In the genomic region with DNA sequence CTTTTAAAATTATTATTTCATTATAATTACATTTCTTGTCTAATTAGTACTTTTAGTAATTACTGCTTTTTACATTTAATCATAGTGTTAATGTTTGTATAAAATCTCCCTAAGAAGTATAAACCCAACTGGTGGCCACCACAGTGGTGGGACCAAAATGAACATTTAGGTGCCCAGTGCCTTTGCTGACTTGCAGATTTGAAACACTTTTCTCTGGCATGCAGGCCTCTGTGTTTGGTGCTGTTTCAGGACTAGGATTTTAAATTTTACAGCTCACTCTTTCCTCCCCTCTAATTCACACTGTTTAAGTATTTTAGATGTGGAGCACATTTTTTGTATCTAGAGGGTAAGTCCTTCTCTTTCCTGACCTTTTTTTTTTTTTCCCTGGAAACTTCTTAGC, we compare ENCODE assay signal across 12 cellular contexts. TPM values are rescaled to one million over a fixed set of nuclear protein-coding genes. Genes with fewer than 3 reads are reported as not detected.
DNase-seq lines count a peak whose midpoint lies in the region; ATAC-seq and TF ChIP-seq lines count a peak whose summit lies in the region.
"Had no signal": no experiment of that assay in that cellular context is flagged by ENCODE, and none has a peak within 500 bp of the region (broad histone marks: within the 10 kb centered on the region; RNA-seq: fewer than 3 reads in every experiment).

No MANE protein-coding gene starts in this region.

- no peaks in the 10 kb centered on the region for H3K9me3 Mint-ChIP-seq in stimulated activated naive CD8-positive, alpha-beta T cell treated with anti-CD3 and anti-CD28 coated beads, Interleukin-15, Interleukin-2, amounts not matched to agents 100 ng/mL and 50 ng/mL, for 24 hours
- H3K9me3 Mint-ChIP-seq in activated naive CD8-positive, alpha-beta T cell treated with anti-CD3 and anti-CD28 coated beads, Interleukin-2, amount 10 ng/mL, durations not matched to agents 7 days and 5 days = no peaks in the 10 kb centered on the region

- no peaks in the 10 kb centered on the region for H3K36me3 ChIP-seq in right lobe of liver
- H3K36me3 ChIP-seq: SJCRH30 had no signal

- TF ChIP-seq POLR2A in right lobe of liver (IDR thresholded peaks at IDR 0.05) = no peak

- no peak for TF ChIP-seq CTCF in right lobe of liver (IDR thresholded peaks at IDR 0.05)

- ATAC-seq in stimulated activated naive CD8-positive, alpha-beta T cell treated with anti-CD3 and anti-CD28 coated beads, Interleukin-15, Interleukin-2, amounts not matched to agents 100 U/mL and 50 U/mL, for 24 hours = no peak
- ATAC-seq in activated naive CD8-positive, alpha-beta T cell treated with anti-CD3 and anti-CD28 coated beads, Interleukin-2, amount 10 ng/mL, durations not matched to agents 7 days and 5 days (ENCODE audit: low read depth) = no peak
- ATAC-seq in right lobe of liver (peak in 3 of 4 donors; percentile 7 to 32 (median 30)), GM21825 (IDR thresholded peaks at IDR 0.05; ENCODE audit: unreplicated experiment) (no peak), HG03095 (IDR thresholded peaks at IDR 0.05; ENCODE audit: unreplicated experiment) (no peak)
- ATAC-seq: stimulated activated memory B cell treated with anti-CD40 and anti-IgM and Interleukin-4, amounts not matched to agents 10 μg/mL and 1 μg/mL and 100 μg/mL, for 72 hours had no signal

- no peaks in the 10 kb centered on the region for H3K27me3 Mint-ChIP-seq in stimulated activated naive CD8-positive, alpha-beta T cell treated with anti-CD3 and anti-CD28 coated beads, Interleukin-15, Interleukin-2, amounts not matched to agents 100 ng/mL and 50 ng/mL, for 24 hours
- no peaks in the 10 kb centered on the region for H3K27me3 Mint-ChIP-seq in activated naive CD8-positive, alpha-beta T cell treated with anti-CD3 and anti-CD28 coated beads, Interleukin-2, amount 10 ng/mL, durations not matched to agents 7 days and 5 days
- H3K27me3 Mint-ChIP-seq: stimulated activated memory B cell treated with anti-CD40 and anti-IgM and Interleukin-4, amounts not matched to agents 10 μg/mL and 1 μg/mL and 100 μg/mL, for 72 hours had no signal

- H3K4me3 ChIP-seq in right lobe of liver = no peak overlapping the region
- H3K4me3 ChIP-seq: SJCRH30 had no signal

- peak overlapping the region in 1 of 3 donors; percentile 48 for H3K27ac ChIP-seq in right lobe of liver
- H3K27ac ChIP-seq: SJCRH30 had no signal

- peaks cover 97% of the 10 kb centered on the region for H3K4me1 Mint-ChIP-seq in stimulated activated naive CD8-positive, alpha-beta T cell treated with anti-CD3 and anti-CD28 coated beads, Interleukin-15, Interleukin-2, amounts not matched to agents 100 ng/mL and 50 ng/mL, for 24 hours (ENCODE audit: low read depth)
- peaks cover 78% of the 10 kb centered on the region for H3K4me1 Mint-ChIP-seq in activated naive CD8-positive, alpha-beta T cell treated with anti-CD3 and anti-CD28 coated beads, Interleukin-2, amount 10 ng/mL, durations not matched to agents 7 days and 5 days

- peaks cover 0 to 24% (median 4%) of the 10 kb centered on the region in 4 donors for H3K4me1 ChIP-seq in right lobe of liver
- H3K4me1 ChIP-seq: SJCRH30 had no signal

- POLR2A ChIA-PET in activated naive CD8-positive, alpha-beta T cell treated with anti-CD3 and anti-CD28 coated beads, Interleukin-2, amount 10 ng/mL, durations not matched to agents 7 days and 5 days (lab: Charles Lee) = interaction anchor here (0.6 to 7.2 kb wide), 11 partner anchors 9 to 134 kb away, joined by 3 to 158 read pairs (median 6); a partner anchor contains a TSS

- peak overlapping the region; percentile 73 for H3K4me3 Mint-ChIP-seq in stimulated activated naive CD8-positive, alpha-beta T cell treated with anti-CD3 and anti-CD28 coated beads, Interleukin-15, Interleukin-2, amounts not matched to agents 100 ng/mL and 50 ng/mL, for 24 hours
- peak overlapping the region; percentile 78 for H3K4me3 Mint-ChIP-seq in activated naive CD8-positive, alpha-beta T cell treated with anti-CD3 and anti-CD28 coated beads, Interleukin-2, amount 10 ng/mL, durations not matched to agents 7 days and 5 days
- H3K4me3 Mint-ChIP-seq: stimulated activated memory B cell treated with anti-CD40 and anti-IgM and Interleukin-4, amounts not matched to agents 10 μg/mL and 1 μg/mL and 100 μg/mL, for 72 hours had no signal

- DNase-seq in stimulated activated naive CD8-positive, alpha-beta T cell treated with anti-CD3 and anti-CD28 coated beads, Interleukin-15, Interleukin-2, amounts not matched to agents 100 U/mL and 50 U/mL, for 24 hours = no peak
- no peak for DNase-seq in activated naive CD8-positive, alpha-beta T cell treated with anti-CD3 and anti-CD28 coated beads, Interleukin-2, amount 10 ng/mL, durations not matched to agents 7 days and 5 days
- DNase-seq in right lobe of liver (no peak), NCI-H526 treated with DMSO at 0.1 percent for 48 hours (lab: John Stamatoyannopoulos, UW) (no peak)
- DNase-seq in NK-92 treated with Interleukin-12 subunit alpha and Interleukin-12 subunit beta, amount 100 ng/mL, for 24 hours (lab: John Stamatoyannopoulos, UW) = no peak
- DNase-seq: esophagus squamous epithelium, GOT3, SJCRH30 had no signal

- no peaks in the 10 kb centered on the region for H3K9me3 ChIP-seq in right lobe of liver
- H3K9me3 ChIP-seq: esophagus squamous epithelium had no signal

- peaks cover 34% of the 10 kb centered on the region for H3K36me3 Mint-ChIP-seq in stimulated activated naive CD8-positive, alpha-beta T cell treated with anti-CD3 and anti-CD28 coated beads, Interleukin-15, Interleukin-2, amounts not matched to agents 100 ng/mL and 50 ng/mL, for 24 hours (ENCODE audit: low read depth)
- H3K36me3 Mint-ChIP-seq in activated naive CD8-positive, alpha-beta T cell treated with anti-CD3 and anti-CD28 coated beads, Interleukin-2, amount 10 ng/mL, durations not matched to agents 7 days and 5 days = peaks cover 20% of the 10 kb centered on the region

- intact Hi-C loops in right lobe of liver (cut with DNase I) = no loop called here

- H3K27ac Mint-ChIP-seq in stimulated activated naive CD8-positive, alpha-beta T cell treated with anti-CD3 and anti-CD28 coated beads, Interleukin-15, Interleukin-2, amounts not matched to agents 100 ng/mL and 50 ng/mL, for 24 hours = peak overlapping the region; percentile 95
- peak overlapping the region; percentile 85 for H3K27ac Mint-ChIP-seq in activated naive CD8-positive, alpha-beta T cell treated with anti-CD3 and anti-CD28 coated beads, Interleukin-2, amount 10 ng/mL, durations not matched to agents 7 days and 5 days
- H3K27ac Mint-ChIP-seq: stimulated activated memory B cell treated with anti-CD40 and anti-IgM and Interleukin-4, amounts not matched to agents 10 μg/mL and 1 μg/mL and 100 μg/mL, for 72 hours had no signal

- H3K27me3 ChIP-seq in right lobe of liver = no peaks in the 10 kb centered on the region
- H3K27me3 ChIP-seq: esophagus squamous epithelium, SJCRH30 had no signal

RNA-seq across cellular contexts. Expression of a gene that starts 17.5 kb away (rescaled TPM):
- 10 to 100 TPM; 79.1 to 80.8 TPM for total RNA-seq in activated naive CD8-positive, alpha-beta T cell treated with anti-CD3 and anti-CD28 coated beads, Interleukin-2, amount 10 ng/mL, durations not matched to agents 7 days and 5 days
- total RNA-seq in right lobe of liver = 10 to 100 TPM; 30.2 to 45.0 (median 37.0) TPM

RNA-seq across cellular contexts. Expression of a gene that starts 40.1 kb away (rescaled TPM):
- total RNA-seq in activated naive CD8-positive, alpha-beta T cell treated with anti-CD3 and anti-CD28 coated beads, Interleukin-2, amount 10 ng/mL, durations not matched to agents 7 days and 5 days = 10 to 100 TPM; 25.5 to 25.9 TPM
- under 1 TPM in 2 of 6 experiments, not detected in 4; 0.13 to 0.17 TPM for total RNA-seq in right lobe of liver
- total RNA-seq: SJCRH30 had no signal

Comparison
In these comparisons a context has a peak if more than half of its experiments do, and no peak if none do; other contexts are left out.
1. ATAC-seq: peak in right lobe of liver (3 of 4); none in stimulated activated naive CD8-positive, alpha-beta T cell treated with anti-CD3 and anti-CD28 coated beads, Interleukin-15, Interleukin-2, amounts not matched to agents 100 U/mL and 50 U/mL, for 24 hours (single experiment), activated naive CD8-positive, alpha-beta T cell treated with anti-CD3 and anti-CD28 coated beads, Interleukin-2, amount 10 ng/mL, durations not matched to agents 7 days and 5 days (single experiment), GM21825 (single experiment) and HG03095 (single experiment).
2. RNA of a gene that starts 40.1 kb away (total RNA-seq): 25.5 to 25.9 TPM in activated naive CD8-positive, alpha-beta T cell treated with anti-CD3 and anti-CD28 coated beads, Interleukin-2, amount 10 ng/mL, durations not matched to agents 7 days and 5 days; 0.13 to 0.17 TPM in right lobe of liver; every median in the first group is over 10 times any median in the second.